In genomic region chr14:64293976-64294671, GRCh38 we compare ENCODE assay signal across 8 cellular contexts. TPM values are rescaled to one million over a fixed set of nuclear protein-coding genes. Genes with fewer than 3 reads are reported as not detected.
DNase-seq lines count a peak whose midpoint lies in the region; ATAC-seq and TF ChIP-seq lines count a peak whose summit lies in the region.

Gene ESR2 (minus strand): TSS chr14:64294371. CDS start chr14:64282985, 11,386 bp downstream.

- H3K9ac ChIP-seq in fibroblast of lung (ENCODE audit: insufficient read depth, low read length), result no peak within 1 kb of the TSS

- H4K20me1 ChIP-seq in fibroblast of lung (ENCODE audit: control insufficient read depth, extremely low read depth, insufficient read depth, low read length), result no peaks in the 10 kb centered on the region

- ATAC-seq in GM21576 (IDR thresholded peaks at IDR 0.05; ENCODE audit: unreplicated experiment), result peak; percentile 45

- peaks cover 3% of the 10 kb centered on the region for H3K27me3 ChIP-seq in fibroblast of lung (ENCODE audit: control insufficient read depth, insufficient read depth, low read length)

- peak within 1 kb of the TSS; percentile 64 for H3K4me2 ChIP-seq in fibroblast of lung (ENCODE audit: extremely low read depth, insufficient read depth, low read length)

- TF ChIP-seq CTCF in GM12864 (IDR thresholded peaks at IDR 0.05; ENCODE audit: low read depth, low read length, missing control alignments) (peak; percentile 36), LNCaP clone FGC (IDR thresholded peaks at IDR 0.05; ENCODE audit: control insufficient read depth, extremely low read depth, insufficient read depth) (no peak), fibroblast of lung (conservative IDR thresholded peaks at IDR 0.05 in 1 of 2, IDR thresholded peaks at IDR 0.05 in 1 of 2; ENCODE audit: low read depth in 1 of 2, low read length in 2 of 2) (peak; percentile 47 to 51), neural crest cell (conservative IDR thresholded peaks at IDR 0.05) (peak; percentile 46)

- peaks cover 71% of the 10 kb centered on the region for H3K27me3 Mint-ChIP-seq in neural crest cell (ENCODE audit: low read depth)

- H3K27ac Mint-ChIP-seq in neural crest cell (ENCODE audit: unreplicated experiment), result no peak within 1 kb of the TSS

- no peaks in the 10 kb centered on the region for H3K9me3 ChIP-seq in fibroblast of lung (ENCODE audit: control insufficient read depth, insufficient read depth, low read depth, low read length)

- no peaks in the 10 kb centered on the region for H3K36me3 ChIP-seq in fibroblast of lung (ENCODE audit: control insufficient read depth, insufficient read depth, low read length)

- H3K27ac ChIP-seq in fibroblast of lung (ENCODE audit: insufficient read depth, low read length), result no peak within 1 kb of the TSS

- H3K9me3 Mint-ChIP-seq in neural crest cell, result no peaks in the 10 kb centered on the region

- peaks cover 10% of the 10 kb centered on the region for H3K4me1 Mint-ChIP-seq in neural crest cell

- H2AFZ ChIP-seq in fibroblast of lung (ENCODE audit: low read length), result peak within 1 kb of the TSS; percentile 63

- DNase-seq in GM12864 (ENCODE audit: low read depth), result peak; percentile 25
- DNase-seq in LNCaP clone FGC (ENCODE audit: low read depth), result no peak
- DNase-seq in activated CD8-positive, alpha-beta memory T cell treated with anti-CD3 and anti-CD28 coated beads for 48 hours (ENCODE audit: low read depth in 2 of 3, low spot score in 2 of 3), result peak in 2 of 3 experiments; percentile 1 to 19
- DNase-seq in fibroblast of lung (ENCODE audit: low read depth in 2 of 2), result peak; percentile 40 to 56
- DNase-seq in neural crest cell (ENCODE audit: low read depth, low spot score), result peak; percentile 27
- DNase-seq in C1 segment of cervical spinal cord (lab: John Stamatoyannopoulos, UW), result no peak
- DNase-seq in H4 (ENCODE audit: low spot score), result no peak

- H3K4me1 ChIP-seq in fibroblast of lung (ENCODE audit: control insufficient read depth, extremely low read depth, insufficient read depth, low read length), result peaks cover 4% of the 10 kb centered on the region

- no peaks in the 10 kb centered on the region for H3K36me3 Mint-ChIP-seq in neural crest cell (ENCODE audit: low read depth)

- H3K79me2 ChIP-seq in fibroblast of lung (ENCODE audit: control insufficient read depth, insufficient read depth, low read length), result no peaks in the 10 kb centered on the region

- H3K4me3 ChIP-seq in GM12864 (ENCODE audit: low read depth, low read length) (peak within 1 kb of the TSS; percentile 80), LNCaP clone FGC (ENCODE audit: low read depth, low read length) (peak within 1 kb of the TSS; percentile 23), fibroblast of lung (replicated peaks in 1 of 4; ENCODE audit: control extremely low read depth in 1 of 4, insufficient read depth in 1 of 4, low read depth in 3 of 4, low read length in 4 of 4) (peak within 1 kb of the TSS; percentile 3 to 58 (median 48))

- peak within 1 kb of the TSS; percentile 74 for H3K4me3 Mint-ChIP-seq in neural crest cell

RNA-seq across cellular contexts. Expression of gene ESR2, which starts in this region (rescaled TPM):
- 0.26 and 0.66 TPM in 2 replicates for total RNA-seq in fibroblast of lung
- 0.02 and 0.15 TPM in 2 replicates for polyA plus RNA-seq in fibroblast of lung
- 0.09 TPM in 1 of 2 replicates, not detected in the other for polyA plus RNA-seq in fibroblast of lung (2012)
- 0.59 TPM in 1 of 2 replicates, not detected in the other for polyA minus RNA-seq in fibroblast of lung (ENCODE audit: low replicate concordance)
- 0.20 and 0.33 TPM in 2 replicates for total RNA-seq in neural crest cell
- total RNA-seq in H4 (2014; rRNA removed; shearing (Covaris generic)), result 0.10 TPM in 1 of 2 replicates, not detected in the other

Comparison
In these comparisons a context has a peak if more than half of its experiments do, and no peak if none do; other contexts are left out.
1. Peak in DNase-seq, H3K4me3 ChIP-seq and H3K4me2 ChIP-seq in fibroblast of lung; RNA of the gene not detected or under 1 TPM.
2. Peak in DNase-seq in neural crest cell; RNA of the gene not detected or under 1 TPM.
3. DNase-seq: peak in GM12864 (single experiment) and activated CD8-positive, alpha-beta memory T cell treated with anti-CD3 and anti-CD28 coated beads for 48 hours (2 of 3); none in LNCaP clone FGC (single experiment), C1 segment of cervical spinal cord (0 of 14) and H4 (single experiment).
4. H3K4me3 ChIP-seq: peak in every context shown above with its lines; median percentile 80 in GM12864; 48 in fibroblast of lung; 23 in LNCaP clone FGC.